In the genomic region with DNA sequence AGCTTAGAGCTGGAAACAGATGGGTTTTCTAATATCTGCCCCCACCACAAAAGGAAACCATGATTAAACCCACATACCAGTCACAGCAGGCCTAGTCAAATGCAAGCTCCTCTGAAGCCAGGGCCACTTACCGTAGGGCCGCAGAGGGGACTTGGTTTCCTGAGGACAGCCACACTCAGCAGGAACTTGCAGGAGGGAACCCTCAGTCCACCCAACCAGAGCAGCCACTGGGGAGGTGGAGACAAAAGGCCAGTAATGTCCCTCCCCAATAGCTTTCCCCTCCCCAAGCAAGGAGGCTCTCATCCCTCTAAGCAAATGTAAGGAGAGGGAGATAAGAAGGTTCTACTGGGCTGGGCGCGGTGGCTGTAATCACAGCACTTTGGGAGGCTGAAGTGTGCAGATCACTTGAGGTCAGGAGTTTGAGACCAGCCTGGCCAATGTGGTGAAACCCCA, we compare ENCODE assay signal across 18 cellular contexts.
DNase-seq lines count a peak whose midpoint lies in the region; ATAC-seq, FAIRE-seq and TF ChIP-seq lines count a peak whose summit lies in the region.
"Had no signal": no experiment of that assay in that cellular context is flagged by ENCODE, and none has a peak within 500 bp of the region (broad histone marks: within the 10 kb centered on the region; RNA-seq: fewer than 3 reads in every experiment).

No MANE protein-coding gene starts in this region.

- ATAC-seq in GM12878 (no peak), left lobe of liver (no peak)
- ATAC-seq: body of pancreas had no signal

- no peaks in the 10 kb centered on the region for H4K20me1 ChIP-seq in GM12878 (ENCODE audit: control insufficient read depth, insufficient read depth)

- no peak overlapping the region for H3K27ac ChIP-seq in GM12878 (ENCODE audit: control insufficient read depth, insufficient read depth)
- H3K27ac ChIP-seq in neutrophil: peak overlapping the region; percentile 41
- H3K27ac ChIP-seq: body of pancreas, tibial artery had no signal

- peaks cover 8% of the 10 kb centered on the region for H3K36me3 Mint-ChIP-seq in activated T-cell treated with anti-CD3 and anti-CD28 coated beads, Interleukin-2, amount 50 U/mL, for 24 hours (ENCODE audit: low read depth)

- H3K4me3 ChIP-seq in NB4 (ENCODE audit: low read depth, low read length) (peak overlapping the region; percentile 58), GM12878 (no peak overlapping the region), neutrophil (ENCODE audit: low read depth in 1 of 2, low read length in 1 of 2) (no peak overlapping the region)
- H3K4me3 ChIP-seq: body of pancreas, tibial artery had no signal

- peak overlapping the region; percentile 28 for H2AFZ ChIP-seq in GM12878 (ENCODE audit: control insufficient read depth, low read depth, low read length)

- no peak for TF ChIP-seq CTCF in NB4 (IDR thresholded peaks at IDR 0.05; ENCODE audit: low read depth, low read length)
- TF ChIP-seq CTCF in GM12878 (IDR thresholded peaks at IDR 0.05 in 2 of 3, conservative IDR thresholded peaks at IDR 0.05 in 1 of 3; ENCODE audit: control insufficient read depth in 2 of 3, extremely low read depth in 1 of 3, insufficient read depth in 1 of 3, low read depth in 3 of 3, low read length in 3 of 3): no peak
- no peak for TF ChIP-seq CTCF in neutrophil (IDR thresholded peaks at IDR 0.05)

- H3K36me3 ChIP-seq in GM12878 (ENCODE audit: control insufficient read depth in 2 of 2, insufficient read depth in 2 of 2, low read length in 1 of 2) (no peaks in the 10 kb centered on the region), neutrophil (no peaks in the 10 kb centered on the region)
- H3K36me3 ChIP-seq: tibial artery had no signal

- CTCF ChIA-PET in GM12878 (lab: Yijun Ruan, JAX): interaction anchor here (0.5 to 0.9 kb wide), 2 partner anchors 12 to 342 kb away, joined by 3 read pairs; no protein-coding TSS in a partner anchor

- intact Hi-C loops in GM12878 (cut with micrococcal nuclease; ENCODE audit: unreplicated experiment): no loop called here

- in situ Hi-C loops in GM12878 (cut with MboI): no loop called here

- SMC1A ChIA-PET in GM12878 (lab: Charles Lee; ENCODE audit: uncharacterized antibody, unreplicated experiment): interaction anchor here (1.5 to 3.3 kb wide), 2 partner anchors 12 kb away, joined by 3 to 16 read pairs; no protein-coding TSS in a partner anchor

- H3K4me2 ChIP-seq in GM12878 (ENCODE audit: control insufficient read depth, insufficient read depth): no peak overlapping the region

- RAD21 ChIA-PET in GM12878 (lab: Charles Lee; ENCODE audit: unreplicated experiment): no interaction called here

- H3K4me1 ChIP-seq in GM12878 (ENCODE audit: control insufficient read depth, insufficient read depth, low read length): peaks cover 9% of the 10 kb centered on the region; the same call in 1 of the 2 replicates
- H3K4me1 ChIP-seq in neutrophil (ENCODE audit: control insufficient read depth in 1 of 2, insufficient read depth in 1 of 2, low read depth in 1 of 2, low read length in 1 of 2): peaks cover 51 to 68% of the 10 kb centered on the region in 2 experiments
- H3K4me1 ChIP-seq: body of pancreas, tibial artery had no signal

- no peak overlapping the region for H3K9ac ChIP-seq in GM12878 (ENCODE audit: control insufficient read depth, insufficient read depth, low read length)

- no peaks in the 10 kb centered on the region for H3K9me3 Mint-ChIP-seq in activated T-cell treated with anti-CD3 and anti-CD28 coated beads, Interleukin-2, amount 50 U/mL, for 24 hours
- H3K9me3 Mint-ChIP-seq: activated CD4-positive, alpha-beta T cell treated with anti-CD3 and anti-CD28 coated beads, Interleukin-2, amount 10 ng/mL, durations not matched to agents 7 days and 5 days; nephron had no signal

- no peaks in the 10 kb centered on the region for H3K27me3 Mint-ChIP-seq in activated T-cell treated with anti-CD3 and anti-CD28 coated beads, Interleukin-2, amount 50 U/mL, for 24 hours
- H3K27me3 Mint-ChIP-seq: activated CD4-positive, alpha-beta T cell treated with anti-CD3 and anti-CD28 coated beads, Interleukin-2, amount 10 ng/mL, durations not matched to agents 7 days and 5 days had no signal

- no TSS peak for BruUV-seq in GM12878 (replicated peaks; lab: Mats Ljungman, UMichigan)

- POLR2A ChIA-PET in GM12878 (lab: Charles Lee): no interaction called here

- no peak for TF ChIP-seq EP300 in GM12878 (IDR thresholded peaks at IDR 0.05; ENCODE audit: borderline replicate concordance in 1 of 2, control insufficient read depth in 1 of 2, low read depth in 2 of 2, low read length in 2 of 2)

- no peak for TF ChIP-seq RAD21 in GM12878 (IDR thresholded peaks at IDR 0.05; ENCODE audit: insufficient read depth, low read depth, low read length)

- TF ChIP-seq POLR2A in NB4 (IDR thresholded peaks at IDR 0.05; ENCODE audit: extremely low read depth, insufficient read length): no peak
- no peak for TF ChIP-seq POLR2A in GM12878 (IDR thresholded peaks at IDR 0.05; ENCODE audit: low read depth, low read length)

- H3K27ac Mint-ChIP-seq in activated T-cell treated with anti-CD3 and anti-CD28 coated beads, Interleukin-2, amount 50 U/mL, for 24 hours: peak overlapping the region; percentile 81
- H3K27ac Mint-ChIP-seq: activated CD4-positive, alpha-beta T cell treated with anti-CD3 and anti-CD28 coated beads, Interleukin-2, amount 10 ng/mL, durations not matched to agents 7 days and 5 days; nephron had no signal

- DNase-seq in activated T-cell treated with anti-CD3 and anti-CD28 coated beads, Interleukin-2, amount 50 U/mL, for 24 hours: peak; percentile 45
- no peak for DNase-seq in activated T-cell treated with anti-CD3 and anti-CD28 coated beads, Interleukin-2, amount 50 U/mL, for 1 hour
- peak; percentile 90 for DNase-seq in NB4 (ENCODE audit: low read depth)
- DNase-seq in GM12878 (ENCODE audit: low read depth, low spot score): no peak
- no peak for DNase-seq in left lobe of liver (ENCODE audit: low spot score)
- no peak for DNase-seq in GM19239 (ENCODE audit: insufficient read length, low spot score)
- no peak for DNase-seq in AG20443 (ENCODE audit: low spot score)
- DNase-seq: activated CD4-positive, alpha-beta T cell treated with anti-CD3 and anti-CD28 coated beads, Interleukin-2, amount 10 ng/mL, durations not matched to agents 7 days and 5 days; activated effector memory CD4-positive, alpha-beta T cell treated with anti-CD3 and anti-CD28 coated beads, Interleukin-2, amount 50 U/mL, for 16 hours; body of pancreas; hypothalamus; NCI-H2081 treated with DMSO at 0.1 percent for 48 hours; NCI-H748 treated with DMSO at 0.1 percent for 48 hours; retina; tibial artery had no signal

- no peaks in the 10 kb centered on the region for H3K27me3 ChIP-seq in GM12878 (replicated peaks in 1 of 2; ENCODE audit: control insufficient read depth in 2 of 2, insufficient read depth in 2 of 2, low read length in 1 of 2)
- H3K27me3 ChIP-seq in neutrophil: no peaks in the 10 kb centered on the region
- H3K27me3 ChIP-seq: body of pancreas, tibial artery had no signal

- peaks cover 65% of the 10 kb centered on the region for H3K4me1 Mint-ChIP-seq in activated T-cell treated with anti-CD3 and anti-CD28 coated beads, Interleukin-2, amount 50 U/mL, for 24 hours (ENCODE audit: low read depth)

- H3K79me2 ChIP-seq in GM12878 (ENCODE audit: control insufficient read depth, insufficient read depth, low read length): no peaks in the 10 kb centered on the region

- 57% methylated on average over 4 of the region's 4 CpGs for WGBS in GM12878 (ENCODE audit: insufficient coverage, insufficient replicate concordance, low lambda C conversion rate, missing lambda C conversion rate)

- FAIRE-seq in GM12878 (lab: Jason Lieb, UNC): no peak
- no peak for FAIRE-seq in GM19239 (lab: Jason Lieb, UNC)
- FAIRE-seq: GM18507 had no signal

- H3K9me3 ChIP-seq in GM12878 (replicated peaks; ENCODE audit: control insufficient read depth, insufficient read depth, low read length): no peaks in the 10 kb centered on the region
- H3K9me3 ChIP-seq in neutrophil: no peaks in the 10 kb centered on the region
- H3K9me3 ChIP-seq: body of pancreas, tibial artery had no signal

- H3K4me3 Mint-ChIP-seq in activated T-cell treated with anti-CD3 and anti-CD28 coated beads, Interleukin-2, amount 50 U/mL, for 24 hours: peak overlapping the region; percentile 42
- H3K4me3 Mint-ChIP-seq: activated CD4-positive, alpha-beta T cell treated with anti-CD3 and anti-CD28 coated beads, Interleukin-2, amount 10 ng/mL, durations not matched to agents 7 days and 5 days; nephron had no signal

TF ChIP-seq in GM12878, 131 proteins besides CTCF, POLR2A, EP300 and RAD21:
- TF ChIP-seq RUNX3 (IDR thresholded peaks at IDR 0.05; ENCODE audit: low read length) (0 out of 2 replicates have a peak, but pooled peaks have one; percentile 33), LARP7 (IDR thresholded peaks at IDR 0.05) (no peak)

Comparison
In these comparisons a context has a peak if more than half of its experiments do, and no peak if none do; other contexts are left out.
1. DNase-seq: peak in activated T-cell treated with anti-CD3 and anti-CD28 coated beads, Interleukin-2, amount 50 U/mL, for 24 hours (single experiment) and NB4 (single experiment); none in activated T-cell treated with anti-CD3 and anti-CD28 coated beads, Interleukin-2, amount 50 U/mL, for 1 hour (single experiment), GM12878 (single experiment), left lobe of liver (single experiment), GM19239 (single experiment) and AG20443 (single experiment).